ENCODE assay signal across 16 cellular contexts in the genomic region with DNA sequence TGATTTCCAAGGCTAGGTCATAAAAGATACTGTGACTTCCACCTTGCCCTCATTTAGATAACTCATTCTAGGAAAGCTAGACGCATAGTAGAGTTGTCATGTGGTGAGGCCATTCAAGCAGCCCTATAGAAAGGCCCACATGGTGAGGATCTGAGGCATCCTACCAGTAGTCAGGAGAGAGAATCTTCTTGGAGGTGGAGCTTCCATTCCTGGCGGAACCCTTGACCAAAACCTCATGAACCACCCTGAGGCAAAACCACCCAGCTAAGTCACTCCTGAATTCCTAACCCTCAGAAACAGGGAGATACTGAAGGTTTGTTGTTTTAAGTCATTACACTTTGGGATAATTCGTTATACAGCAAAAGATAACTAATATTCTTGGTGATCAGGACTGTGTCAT. TPM values are rescaled to one million over a fixed set of nuclear protein-coding genes. Genes with fewer than 3 reads are reported as not detected.
DNase-seq lines count a peak whose midpoint lies in the region; ATAC-seq and TF ChIP-seq lines count a peak whose summit lies in the region.
"Had no signal": no experiment of that assay in that cellular context is flagged by ENCODE, and none has a peak within 500 bp of the region (broad histone marks: within the 10 kb centered on the region; RNA-seq: fewer than 3 reads in every experiment).

No MANE protein-coding gene starts in this region.

- no peak overlapping the region for H2BK5ac ChIP-seq in trophoblast cell (ENCODE audit: low read depth, low read length, poor library complexity)

- no peak overlapping the region for H2AFZ ChIP-seq in trophoblast cell (ENCODE audit: insufficient read depth, low read length, poor library complexity)

- H3K9ac ChIP-seq in trophoblast cell (ENCODE audit: low read length), result no peak overlapping the region

- no peaks in the 10 kb centered on the region for H3K36me3 ChIP-seq in trophoblast cell (ENCODE audit: control insufficient read depth in 1 of 2, insufficient read depth in 2 of 2, low read length in 2 of 2)
- H3K36me3 ChIP-seq: BE2C had no signal

- WGBS in trophoblast cell (ENCODE audit: extremely low coverage, insufficient coverage, insufficient read length), result no CpG with 5 or more reads among the region's 3 CpGs

- H4K8ac ChIP-seq in trophoblast cell (ENCODE audit: low read depth, low read length), result no peak overlapping the region

- peaks cover 6% of the 10 kb centered on the region in 2 experiments for H3K4me1 ChIP-seq in trophoblast cell (ENCODE audit: control insufficient read depth in 1 of 2, insufficient read depth in 2 of 2, low read length in 2 of 2)
- H3K4me1 ChIP-seq: BE2C had no signal

- H4K91ac ChIP-seq in trophoblast cell (ENCODE audit: low read depth, low read length), result no peak overlapping the region

- H3K79me1 ChIP-seq in trophoblast cell (ENCODE audit: low read length), result peaks cover 11% of the 10 kb centered on the region

- H2AK5ac ChIP-seq in trophoblast cell (ENCODE audit: low read length), result no peak overlapping the region

- H3K14ac ChIP-seq in trophoblast cell (ENCODE audit: low read length), result no peak overlapping the region

- no peak overlapping the region for H3K4ac ChIP-seq in trophoblast cell (ENCODE audit: low read depth, low read length)

- no peaks in the 10 kb centered on the region for H3K9me3 ChIP-seq in trophoblast cell (ENCODE audit: insufficient read depth, low read depth, low read length)
- H3K9me3 ChIP-seq: BE2C, Caco-2, HAP-1 had no signal

- no peak overlapping the region for H4K12ac ChIP-seq in trophoblast cell (ENCODE audit: low read depth, low read length)

- in situ Hi-C loops in KBM-7 (cut with MboI; ENCODE audit: low pct_unique_long_range_greater_than_20kb, low sequenced_read_pairs), result loop anchor here (25.0 kb wide), 1 partner anchor 100 kb away; no protein-coding TSS in a partner anchor

- no peaks in the 10 kb centered on the region for H3K27me3 ChIP-seq in trophoblast cell (ENCODE audit: insufficient read depth, low read length)
- H3K27me3 ChIP-seq: BE2C had no signal

- no peak overlapping the region for H3K23ac ChIP-seq in trophoblast cell (ENCODE audit: low read length)

- H3K79me2 ChIP-seq in trophoblast cell (ENCODE audit: control insufficient read depth, insufficient read depth, low read length, poor library complexity), result peaks cover 9% of the 10 kb centered on the region

- no peak overlapping the region for H3K4me3 ChIP-seq in trophoblast cell (ENCODE audit: low read depth, low read length)
- H3K4me3 ChIP-seq: HAP-1 had no signal

- no peak overlapping the region for H2BK12ac ChIP-seq in trophoblast cell (ENCODE audit: low read length)

- H3K18ac ChIP-seq in trophoblast cell (ENCODE audit: low read length), result no peak overlapping the region

- H3K27ac ChIP-seq in VCaP (peak overlapping the region; percentile 53), trophoblast cell (ENCODE audit: low read depth, low read length) (no peak overlapping the region)
- H3K27ac ChIP-seq: C4-2B, HL-60 had no signal

- H3K4me2 ChIP-seq in trophoblast cell (ENCODE audit: low read length), result no peak overlapping the region

- no peak for ATAC-seq in GM18873 (IDR thresholded peaks at IDR 0.05; ENCODE audit: low FRiP score, unreplicated experiment)
- ATAC-seq: CD8-positive, alpha-beta T cell had no signal

- DNase-seq in Daoy (ENCODE audit: low read depth), result peak; percentile 9
- DNase-seq in ELR (ENCODE audit: low read depth), result peak; percentile 47
- peak; percentile 58 to 71 for DNase-seq in trophoblast cell
- no peak for DNase-seq in iPS-NIHi7 (ENCODE audit: extremely low spot score)
- no peak for DNase-seq in KBM-7
- DNase-seq: BE2C; Caco-2; CD8-positive, alpha-beta T cell; DND-41; GDM1; HFFc6 had no signal

- TF ChIP-seq CTCF in VCaP (conservative IDR thresholded peaks at IDR 0.05), result no peak

- no peak overlapping the region for H2BK120ac ChIP-seq in trophoblast cell (ENCODE audit: insufficient read depth, low read length, poor library complexity)

RNA-seq across cellular contexts. Expression of gene HDHD5, which starts 2.9 kb away (rescaled TPM):
- total RNA-seq in Daoy (2014; rRNA removed; shearing (Covaris generic)), result 51.1 and 60.6 TPM in 2 replicates
- polyA plus RNA-seq in trophoblast cell (2013), result 11.7 and 12.8 TPM in 2 replicates

RNA-seq across cellular contexts. Expression of gene TMEM121B, which starts 40.8 kb away (rescaled TPM):
- total RNA-seq in Daoy (2014; rRNA removed; shearing (Covaris generic)), result 0.11 and 0.21 TPM in 2 replicates
- polyA plus RNA-seq in trophoblast cell (2013), result 0.82 TPM in 2 replicates

RNA-seq across cellular contexts. Expression of gene ADA2, which starts 57.2 kb away (rescaled TPM):
- total RNA-seq in Daoy (2014; rRNA removed; shearing (Covaris generic)), result 0.30 TPM in 1 of 2 replicates, not detected in the other
- 5.6 and 5.7 TPM in 2 replicates for polyA plus RNA-seq in trophoblast cell (2013)
- total RNA-seq: Caco-2 had no signal

Comparison
In these comparisons a context has a peak if more than half of its experiments do, and no peak if none do; other contexts are left out.
1. DNase-seq: peak in Daoy (single experiment), ELR (single experiment) and trophoblast cell (2 of 2); none in iPS-NIHi7 (single experiment) and KBM-7 (single experiment).